Comparison of ENCODE assay signal across 16 cellular contexts in genomic region chr9:15189491-15189890, GRCh38.
A peak's percentile ranks its signal among the peaks of the same experiment; 100 is the strongest.
DNase-seq lines count a peak whose midpoint lies in the region; ATAC-seq and TF ChIP-seq lines count a peak whose summit lies in the region.
"Had no signal": no experiment of that assay in that cellular context is flagged by ENCODE, and none has a peak within 500 bp of the region (broad histone marks: within the 10 kb centered on the region; RNA-seq: fewer than 3 reads in every experiment).

No MANE protein-coding gene starts in this region.

- H3K27ac ChIP-seq in naive thymus-derived CD4-positive, alpha-beta T cell (ENCODE audit: low read depth, low read length) = no peak overlapping the region
- H3K27ac ChIP-seq in smooth muscle cell (ENCODE audit: low read depth) = no peak overlapping the region
- H3K27ac ChIP-seq: BLaER1 treated with 17β-estradiol and CSF1 and Interleukin-3, amounts not matched to agents 10 nM and 100 nM; HL-60 had no signal

- no peak overlapping the region for H3K9ac ChIP-seq in smooth muscle cell (ENCODE audit: low read depth)
- H3K9ac ChIP-seq: BLaER1 treated with 17β-estradiol and CSF1 and Interleukin-3, amounts not matched to agents 10 nM and 100 nM had no signal

- no peaks in the 10 kb centered on the region for H3K9me3 Mint-ChIP-seq in naive thymus-derived CD4-positive, alpha-beta T cell
- H3K9me3 Mint-ChIP-seq: CD8-positive, alpha-beta memory T cell had no signal

- H3K4me1 Mint-ChIP-seq in naive thymus-derived CD4-positive, alpha-beta T cell = peaks cover 6 to 17% (median 12%) of the 10 kb centered on the region in 7 donors
- H3K4me1 Mint-ChIP-seq: B cell had no signal

- H3K4me1 ChIP-seq in naive thymus-derived CD4-positive, alpha-beta T cell (ENCODE audit: control insufficient read depth in 2 of 2, insufficient read depth in 2 of 2, low read length in 2 of 2) = peaks cover 0 to 5% of the 10 kb centered on the region in 2 donors
- H3K4me1 ChIP-seq in smooth muscle cell (ENCODE audit: low read depth) = no peaks in the 10 kb centered on the region
- H3K4me1 ChIP-seq: BLaER1 treated with 17β-estradiol and CSF1 and Interleukin-3, amounts not matched to agents 10 nM and 100 nM; HAP-1 had no signal

- ATAC-seq in omental fat pad (ENCODE audit: low FRiP score) = peak; percentile 68
- no peak for ATAC-seq in naive thymus-derived CD4-positive, alpha-beta T cell

- H3K27me3 Mint-ChIP-seq in naive thymus-derived CD4-positive, alpha-beta T cell = no peaks in the 10 kb centered on the region
- H3K27me3 Mint-ChIP-seq: B cell; CD8-positive, alpha-beta memory T cell had no signal

- no peaks in the 10 kb centered on the region for H3F3A ChIP-seq in smooth muscle cell (ENCODE audit: low read depth)

- intact Hi-C loops in naive thymus-derived CD4-positive, alpha-beta T cell (cut with micrococcal nuclease) = no loop called here

- POLR2A ChIA-PET in naive thymus-derived CD4-positive, alpha-beta T cell (lab: Charles Lee) = no interaction called here

- peak overlapping the region in 1 of 9 donors; percentile 9 for H3K27ac Mint-ChIP-seq in naive thymus-derived CD4-positive, alpha-beta T cell
- H3K27ac Mint-ChIP-seq: B cell had no signal

- no peak overlapping the region for H2AFZ ChIP-seq in smooth muscle cell (ENCODE audit: low read depth)

- no peaks in the 10 kb centered on the region for H3K27me3 ChIP-seq in naive thymus-derived CD4-positive, alpha-beta T cell (ENCODE audit: control insufficient read depth in 2 of 2, insufficient read depth in 2 of 2, low read length in 2 of 2)
- H3K27me3 ChIP-seq in smooth muscle cell (ENCODE audit: low read depth) = no peaks in the 10 kb centered on the region
- H3K27me3 ChIP-seq: BLaER1 treated with 17β-estradiol and CSF1 and Interleukin-3, amounts not matched to agents 10 nM and 100 nM had no signal

- H3K4me3 Mint-ChIP-seq in naive thymus-derived CD4-positive, alpha-beta T cell = no peak overlapping the region
- H3K4me3 Mint-ChIP-seq: B cell; CD8-positive, alpha-beta memory T cell had no signal

- H3K36me3 Mint-ChIP-seq in naive thymus-derived CD4-positive, alpha-beta T cell = peaks cover 9 to 68% (median 50%) of the 10 kb centered on the region in 5 donors

- no peaks in the 10 kb centered on the region for H3K9me3 ChIP-seq in naive thymus-derived CD4-positive, alpha-beta T cell (ENCODE audit: control insufficient read depth in 2 of 3, low read length in 3 of 3)
- no peaks in the 10 kb centered on the region for H3K9me3 ChIP-seq in smooth muscle cell (replicated peaks; ENCODE audit: low read depth)
- H3K9me3 ChIP-seq: BLaER1 treated with 17β-estradiol and CSF1 and Interleukin-3, amounts not matched to agents 10 nM and 100 nM; HAP-1 had no signal

- no peak overlapping the region for H3K4me3 ChIP-seq in naive thymus-derived CD4-positive, alpha-beta T cell (ENCODE audit: low read length)
- no peak overlapping the region for H3K4me3 ChIP-seq in smooth muscle cell
- H3K4me3 ChIP-seq: BLaER1 treated with 17β-estradiol and CSF1 and Interleukin-3, amounts not matched to agents 10 nM and 100 nM; HAP-1 had no signal

- no peaks in the 10 kb centered on the region for H4K20me1 ChIP-seq in smooth muscle cell (ENCODE audit: low read depth)
- H4K20me1 ChIP-seq: BLaER1 treated with 17β-estradiol and CSF1 and Interleukin-3, amounts not matched to agents 10 nM and 100 nM had no signal

- H3K36me3 ChIP-seq in naive thymus-derived CD4-positive, alpha-beta T cell (ENCODE audit: control insufficient read depth in 2 of 3, insufficient read depth in 3 of 3, low read length in 3 of 3) = peaks cover 20 to 74% (median 25%) of the 10 kb centered on the region in 3 experiments
- peaks cover 14% of the 10 kb centered on the region for H3K36me3 ChIP-seq in smooth muscle cell (ENCODE audit: low read depth)
- H3K36me3 ChIP-seq: BLaER1 treated with 17β-estradiol and CSF1 and Interleukin-3, amounts not matched to agents 10 nM and 100 nM; HAP-1 had no signal

- H3K79me2 ChIP-seq in smooth muscle cell (ENCODE audit: low read depth) = no peaks in the 10 kb centered on the region

- 89% methylated on average over 7 of the region's 7 CpGs for WGBS in smooth muscle cell (ENCODE audit: low lambda C conversion rate)

- H3K4me2 ChIP-seq in smooth muscle cell = no peak overlapping the region
- H3K4me2 ChIP-seq: BLaER1 treated with 17β-estradiol and CSF1 and Interleukin-3, amounts not matched to agents 10 nM and 100 nM had no signal

- TF ChIP-seq CTCF in omental fat pad (IDR thresholded peaks at IDR 0.05) (no peak), smooth muscle cell (IDR thresholded peaks at IDR 0.05; ENCODE audit: borderline replicate concordance, insufficient read depth, poor library complexity, severe bottlenecking) (no peak)

- CTCF ChIA-PET in naive thymus-derived CD4-positive, alpha-beta T cell (lab: Charles Lee) = no interaction called here

- DNase-seq in NCI-H748 (lab: John Stamatoyannopoulos, UW; ENCODE audit: unreplicated experiment) = peak; percentile 35
- DNase-seq in NCI-H748 treated with DMSO at 0.1 percent for 48 hours (lab: John Stamatoyannopoulos, UW) = no peak
- DNase-seq in NCI-H446 treated with DMSO at 0.1 percent for 48 hours (lab: John Stamatoyannopoulos, UW) = peak; percentile 52
- peak; percentile 76 for DNase-seq in left kidney (ENCODE audit: low read depth, low spot score)
- no peak for DNase-seq in omental fat pad (ENCODE audit: low spot score)
- DNase-seq in naive thymus-derived CD4-positive, alpha-beta T cell = no peak
- DNase-seq in smooth muscle cell (lab: John Stamatoyannopoulos, UW; ENCODE audit: unreplicated experiment) = no peak
- DNase-seq: CD8-positive, alpha-beta memory T cell; COR-L47; DMS 273 treated with DMSO at 0.1 percent for 48 hours; DMS53; DND-41 had no signal

Comparison
In these comparisons a context has a peak if more than half of its experiments do, and no peak if none do; other contexts are left out.
1. DNase-seq: peak in NCI-H748 (single experiment), NCI-H446 treated with DMSO at 0.1 percent for 48 hours (single experiment) and left kidney (single experiment); none in NCI-H748 treated with DMSO at 0.1 percent for 48 hours (single experiment), omental fat pad (single experiment), naive thymus-derived CD4-positive, alpha-beta T cell (0 of 9) and smooth muscle cell (single experiment).